In genomic region chr2:164620873-164621760, GRCh38 we compare ENCODE assay signal across 8 cellular contexts. TPM values are rescaled to one million over a fixed set of nuclear protein-coding genes. Genes with fewer than 3 reads are reported as not detected.
DNase-seq lines count a peak whose midpoint lies in the region; ATAC-seq, FAIRE-seq and TF ChIP-seq lines count a peak whose summit lies in the region.

GRB14 (minus strand) TSS chr2:164621482; CDS start chr2:164621309, 173 bp downstream.

- POLR2A ChIA-PET in A549 (lab: Yijun Ruan, JAX), result no interaction called here

- peaks cover 0 to 2% of the 10 kb centered on the region in 2 donors for H3K9me3 Mint-ChIP-seq in natural killer cell

- CTCF ChIA-PET in A549 (lab: Yijun Ruan, JAX), result interaction anchor here (0.8 to 1.4 kb wide), 6 partner anchors 21 to 95 kb away, joined by 3 to 5 read pairs (median 3); no protein-coding TSS in a partner anchor

- H3K4me1 Mint-ChIP-seq in natural killer cell, result no peaks in the 10 kb centered on the region

- intact Hi-C loops in natural killer cell (cut with micrococcal nuclease), result no loop called here

- TF ChIP-seq CTCF in A549 (IDR thresholded peaks at IDR 0.05) (no peak), GM13976 (IDR thresholded peaks at IDR 0.05; ENCODE audit: borderline replicate concordance, control extremely low read depth, extremely low read depth, insufficient read depth, missing control alignments) (no peak), Peyer's patch (IDR thresholded peaks at IDR 0.05) (no peak), fibroblast of mammary gland (conservative IDR thresholded peaks at IDR 0.05; ENCODE audit: control insufficient read depth, insufficient read depth, low read depth, low read length) (no peak), natural killer cell (IDR thresholded peaks at IDR 0.05) (no peak)

- no peaks in the 10 kb centered on the region for H3K36me3 Mint-ChIP-seq in natural killer cell

- in situ Hi-C loops in GM13976 (cut with MboI; ENCODE audit: low sequenced_read_pairs, unreplicated experiment), result no loop called here

- ATAC-seq in A549, result peak; percentile 83 to 91
- no peak for ATAC-seq in natural killer cell
- no peak for ATAC-seq in GM18909 (IDR thresholded peaks at IDR 0.05; ENCODE audit: poor library complexity, unreplicated experiment)
- ATAC-seq in GM21737 (IDR thresholded peaks at IDR 0.05; ENCODE audit: unreplicated experiment), result no peak
- ATAC-seq in HG02610 (IDR thresholded peaks at IDR 0.05; ENCODE audit: unreplicated experiment), result no peak

- H3K27me3 Mint-ChIP-seq in natural killer cell (ENCODE audit: low read depth in 2 of 2), result peaks cover 17 to 31% of the 10 kb centered on the region in 2 donors

- no peaks in the 10 kb centered on the region for H3K9me3 ChIP-seq in A549
- H3K9me3 ChIP-seq in Peyer's patch, result no peaks in the 10 kb centered on the region

- TF ChIP-seq POLR2A in A549 (IDR thresholded peaks at IDR 0.05; ENCODE audit: low read length), result 0 out of 2 replicates have a peak, but pooled peaks have one; percentile 25
- no peak for TF ChIP-seq POLR2A in Peyer's patch (IDR thresholded peaks at IDR 0.05)

- peak within 1 kb of the TSS; percentile 91 to 97 for H3K27ac ChIP-seq in A549
- no peak within 1 kb of the TSS for H3K27ac ChIP-seq in Peyer's patch

- DNase-seq in A549 (ENCODE audit: low read depth in 1 of 2, low spot score in 1 of 2), result peak; percentile 76 to 78
- DNase-seq in GM13976 (ENCODE audit: low spot score), result peak; percentile 30
- DNase-seq in Peyer's patch, result peak in 2 of 3 donors; percentile 46 to 67
- DNase-seq in fibroblast of mammary gland (ENCODE audit: low read depth), result peak; percentile 14
- no peak for DNase-seq in natural killer cell

- no peak for TF ChIP-seq EP300 in A549 (IDR thresholded peaks at IDR 0.05)

- H3K4me3 ChIP-seq in A549, result peak within 1 kb of the TSS; percentile 85
- peak within 1 kb of the TSS; percentile 34 to 74 (median 58) for H3K4me3 ChIP-seq in Peyer's patch
- peak within 1 kb of the TSS; percentile 40 for H3K4me3 ChIP-seq in fibroblast of mammary gland (ENCODE audit: control insufficient read depth, low read depth, low read length)

- no peak within 1 kb of the TSS for H3K27ac Mint-ChIP-seq in natural killer cell

- no peaks in the 10 kb centered on the region for H3K36me3 ChIP-seq in Peyer's patch

- peak within 1 kb of the TSS; percentile 35 for H3K4me3 Mint-ChIP-seq in natural killer cell

- WGBS in A549 (ENCODE audit: missing lambda C conversion rate), result 1% methylated on average over 6 of the region's 96 CpGs

- H3K4me2 ChIP-seq in A549, result peak within 1 kb of the TSS; percentile 72

- no peak for FAIRE-seq in A549 (lab: Jason Lieb, UNC)

- peaks cover 33% of the 10 kb centered on the region for H3K4me1 ChIP-seq in A549
- H3K4me1 ChIP-seq in Peyer's patch, result peaks cover 0 to 8% (median 0%) of the 10 kb centered on the region in 4 donors

- TF ChIP-seq RAD21 in A549 (conservative IDR thresholded peaks at IDR 0.05 in 1 of 2, IDR thresholded peaks at IDR 0.05 in 1 of 2), result no peak

- H3K27me3 ChIP-seq in Peyer's patch, result no peaks in the 10 kb centered on the region

TF ChIP-seq in A549, 52 proteins besides CTCF, POLR2A, EP300 and RAD21 (continues in another document):
- TF ChIP-seq SREBF2 (IDR thresholded peaks at IDR 0.05) (no peak), USF2 (IDR thresholded peaks at IDR 0.05) (no peak), ATOH8 (CRISPR knock-in tag; IDR thresholded peaks at IDR 0.05; ENCODE audit: low read depth) (no peak), E2F6 (IDR thresholded peaks at IDR 0.05; ENCODE audit: borderline replicate concordance, low read depth) (peak; percentile 47; the same call in 1 of the 2 replicates), PHF8 (IDR thresholded peaks at IDR 0.05; ENCODE audit: borderline replicate concordance, low read depth) (peak; percentile 30), ZSCAN20 (CRISPR knock-in tag; IDR thresholded peaks at IDR 0.05) (no peak), ZNF302 (CRISPR knock-in tag; IDR thresholded peaks at IDR 0.05) (no peak), NR3C1 (IDR thresholded peaks at IDR 0.05) (no peak), RCOR1 (IDR thresholded peaks at IDR 0.05; ENCODE audit: low read depth, low read length) (no peak), RNF2 (IDR thresholded peaks at IDR 0.05; ENCODE audit: borderline replicate concordance, low read depth) (no peak), MAFK (IDR thresholded peaks at IDR 0.05; ENCODE audit: partially characterized antibody) (no peak), JUN (IDR thresholded peaks at IDR 0.05) (peak; percentile 33 to 55; a peak in 2 of 5 replicates), HMGXB4 (CRISPR knock-in tag; IDR thresholded peaks at IDR 0.05; ENCODE audit: borderline replicate concordance) (no peak), SMC3 (IDR thresholded peaks at IDR 0.05) (no peak), ESRRA (IDR thresholded peaks at IDR 0.05; ENCODE audit: borderline replicate concordance, low read length) (no peak), BCL3 (IDR thresholded peaks at IDR 0.05) (peak; percentile 70; the same call in 2 of the 3 replicates), NFE2L2 (conservative IDR thresholded peaks at IDR 0.05; ENCODE audit: low read length) (no peak), POLR2AphosphoS2 (conservative IDR thresholded peaks at IDR 0.05; ENCODE audit: low read length) (no peak), MAX (IDR thresholded peaks at IDR 0.05) (peak; percentile 79), ZC3H11A (IDR thresholded peaks at IDR 0.05) (no peak), ELK1 (IDR thresholded peaks at IDR 0.05; ENCODE audit: low read depth, low read length) (no peak), HDAC2 (IDR thresholded peaks at IDR 0.05) (no peak), CBX2 (IDR thresholded peaks at IDR 0.05; ENCODE audit: borderline replicate concordance, low read depth) (no peak)

RNA-seq across cellular contexts. Expression of gene GRB14, which starts in this region (rescaled TPM):
- polyA plus RNA-seq in A549 (2011; rRNA removed), result 19.4 and 26.0 TPM in 2 replicates
- 4.5 and 4.9 TPM in 2 replicates for polyA plus RNA-seq in A549 (2012; cell fraction: cytosol; rRNA removed)
- 7.9 and 9.5 TPM in 2 replicates for polyA plus RNA-seq in A549 (2012; cell fraction: nucleus; rRNA removed)
- polyA plus RNA-seq in A549 (2017; fragmentation: RNase III; extraction: RNeasy Plus Mini Kit Qiagen cat#74134 plus additional on column Dnase treatment), result 15.1 to 18.6 TPM (median 18.5 TPM) in 3 replicates
- 4.1 and 4.9 TPM in 2 replicates for polyA minus RNA-seq in A549 (2011; rRNA and poly(A)+ RNA removed)
- 1 to 10 TPM; 1.1 to 3.1 (median 2.1) TPM for total RNA-seq in Peyer's patch
- not detected for total RNA-seq in natural killer cell

Comparison
In these comparisons a context has a peak if more than half of its experiments do, and no peak if none do; other contexts are left out.
1. ATAC-seq: peak in A549 (2 of 2); none in natural killer cell (0 of 3), GM18909 (single experiment), GM21737 (single experiment) and HG02610 (single experiment).
2. H3K27ac ChIP-seq: peak in A549 (2 of 2); none in Peyer's patch (0 of 4).
3. Peak in every context shown above with its lines, with median percentiles within 50 percentile points of each other: H3K4me3 ChIP-seq.